ENCODE assay signal across 15 cellular contexts in genomic region chr4:85489273-85489672, GRCh38. TPM values are rescaled to one million over a fixed set of nuclear protein-coding genes. Genes with fewer than 3 reads are reported as not detected.
DNase-seq lines count a peak whose midpoint lies in the region; ATAC-seq, FAIRE-seq and TF ChIP-seq lines count a peak whose summit lies in the region.
"Had no signal": no experiment of that assay in that cellular context is flagged by ENCODE, and none has a peak within 500 bp of the region (broad histone marks: within the 10 kb centered on the region; RNA-seq: fewer than 3 reads in every experiment).

No MANE protein-coding gene starts in this region.

- H3K4me1 Mint-ChIP-seq in HFFc6 (ENCODE audit: low read depth), result peaks cover 15% of the 10 kb centered on the region
- H3K4me1 Mint-ChIP-seq in activated T-cell treated with anti-CD3 and anti-CD28 coated beads, Interleukin-2, amount 50 U/mL, for 4 hours (ENCODE audit: low read depth), result no peaks in the 10 kb centered on the region
- no peaks in the 10 kb centered on the region for H3K4me1 Mint-ChIP-seq in stimulated activated effector memory CD8-positive, alpha-beta T cell treated with anti-CD3 and anti-CD28 coated beads, Interleukin-12 subunit alpha, Interleukin-12 subunit beta, amount 100 ng/mL, for 72 hours
- H3K4me1 Mint-ChIP-seq: activated naive CD8-positive, alpha-beta T cell treated with anti-CD3 and anti-CD28 coated beads, Interleukin-2, amount 10 ng/mL, durations not matched to agents 7 days and 5 days had no signal

- H3K4me3 Mint-ChIP-seq in HFFc6, result no peak overlapping the region; the same call in 1 of the 2 replicates
- H3K4me3 Mint-ChIP-seq in activated T-cell treated with anti-CD3 and anti-CD28 coated beads, Interleukin-2, amount 50 U/mL, for 4 hours, result no peak overlapping the region
- H3K4me3 Mint-ChIP-seq in stimulated activated effector memory CD8-positive, alpha-beta T cell treated with anti-CD3 and anti-CD28 coated beads, Interleukin-12 subunit alpha, Interleukin-12 subunit beta, amount 100 ng/mL, for 72 hours, result no peak overlapping the region
- H3K4me3 Mint-ChIP-seq: activated naive CD8-positive, alpha-beta T cell treated with anti-CD3 and anti-CD28 coated beads, Interleukin-2, amount 10 ng/mL, durations not matched to agents 7 days and 5 days; naive thymus-derived CD4-positive, alpha-beta T cell had no signal

- H3K4me3 ChIP-seq in A549 (no peak overlapping the region), ovary (no peak overlapping the region)
- H3K4me3 ChIP-seq: stomach had no signal

- DNase-seq in A549 (ENCODE audit: low read depth in 1 of 2, low spot score in 1 of 2) (peak; percentile 54 to 84), HFFc6 (peak; percentile 62), kidney tubule cell (ENCODE audit: low spot score) (peak; percentile 32), ecto neural progenitor cell (ENCODE audit: low spot score) (no peak), ovary (no peak)
- DNase-seq in activated T-cell treated with anti-CD3 and anti-CD28 coated beads, Interleukin-2, amount 50 U/mL, for 4 hours, result no peak
- DNase-seq in stimulated activated effector memory CD8-positive, alpha-beta T cell treated with anti-CD3 and anti-CD28 coated beads, Interleukin-12 subunit alpha, Interleukin-12 subunit beta, amount 100 ng/mL, for 72 hours (ENCODE audit: low spot score in 2 of 2), result no peak
- DNase-seq: activated naive CD8-positive, alpha-beta T cell treated with anti-CD3 and anti-CD28 coated beads, Interleukin-2, amount 10 ng/mL, durations not matched to agents 7 days and 5 days; effector CD8-positive, alpha-beta T cell; MM.1S; naive thymus-derived CD4-positive, alpha-beta T cell; NCI-H748 treated with DMSO at 0.1 percent for 48 hours; stomach had no signal

- H3K4me2 ChIP-seq in A549, result peak overlapping the region; percentile 70

- peaks cover 55% of the 10 kb centered on the region for H3K4me1 ChIP-seq in A549
- no peaks in the 10 kb centered on the region for H3K4me1 ChIP-seq in ovary (ENCODE audit: insufficient read depth)

- H3K9me3 ChIP-seq in A549 (no peaks in the 10 kb centered on the region), ovary (no peaks in the 10 kb centered on the region)
- H3K9me3 ChIP-seq: stomach had no signal

- H3K9me3 Mint-ChIP-seq in HFFc6, result no peaks in the 10 kb centered on the region
- H3K9me3 Mint-ChIP-seq in activated T-cell treated with anti-CD3 and anti-CD28 coated beads, Interleukin-2, amount 50 U/mL, for 4 hours, result peaks cover 5% of the 10 kb centered on the region
- H3K9me3 Mint-ChIP-seq in stimulated activated effector memory CD8-positive, alpha-beta T cell treated with anti-CD3 and anti-CD28 coated beads, Interleukin-12 subunit alpha, Interleukin-12 subunit beta, amount 100 ng/mL, for 72 hours, result peaks cover 6% of the 10 kb centered on the region
- H3K9me3 Mint-ChIP-seq: activated naive CD8-positive, alpha-beta T cell treated with anti-CD3 and anti-CD28 coated beads, Interleukin-2, amount 10 ng/mL, durations not matched to agents 7 days and 5 days had no signal

- H3K27ac ChIP-seq in A549 (peak overlapping the region; percentile 67 to 77), VCaP (peak overlapping the region; percentile 55), ovary (no peak overlapping the region)

- H3K36me3 Mint-ChIP-seq in HFFc6 (ENCODE audit: low read depth), result no peaks in the 10 kb centered on the region
- no peaks in the 10 kb centered on the region for H3K36me3 Mint-ChIP-seq in activated T-cell treated with anti-CD3 and anti-CD28 coated beads, Interleukin-2, amount 50 U/mL, for 4 hours (ENCODE audit: insufficient read depth)
- no peaks in the 10 kb centered on the region for H3K36me3 Mint-ChIP-seq in stimulated activated effector memory CD8-positive, alpha-beta T cell treated with anti-CD3 and anti-CD28 coated beads, Interleukin-12 subunit alpha, Interleukin-12 subunit beta, amount 100 ng/mL, for 72 hours
- H3K36me3 Mint-ChIP-seq: activated naive CD8-positive, alpha-beta T cell treated with anti-CD3 and anti-CD28 coated beads, Interleukin-2, amount 10 ng/mL, durations not matched to agents 7 days and 5 days; naive thymus-derived CD4-positive, alpha-beta T cell had no signal

- no peak for TF ChIP-seq EP300 in A549 (IDR thresholded peaks at IDR 0.05)
- TF ChIP-seq EP300 in ovary (IDR thresholded peaks at IDR 0.05), result no peak

- H3K36me3 ChIP-seq in ovary, result no peaks in the 10 kb centered on the region
- H3K36me3 ChIP-seq: stomach had no signal

- CTCF ChIA-PET in A549 (lab: Yijun Ruan, JAX), result interaction anchor here (1.0 to 1.2 kb wide), 2 partner anchors 17 to 259 kb away, joined by 3 to 6 read pairs; no protein-coding TSS in a partner anchor

- ATAC-seq in A549, result peak; percentile 93 to 94
- no peak for ATAC-seq in activated T-cell treated with anti-CD3 and anti-CD28 coated beads, Interleukin-2, amount 50 U/mL, for 4 hours
- no peak for ATAC-seq in stimulated activated effector memory CD8-positive, alpha-beta T cell treated with anti-CD3 and anti-CD28 coated beads, Interleukin-12 subunit alpha, Interleukin-12 subunit beta, amount 100 ng/mL, for 72 hours
- ATAC-seq: naive thymus-derived CD4-positive, alpha-beta T cell had no signal

- H3K27ac Mint-ChIP-seq in HFFc6, result peak overlapping the region; percentile 20; the same call in 1 of the 2 replicates
- no peak overlapping the region for H3K27ac Mint-ChIP-seq in stimulated activated effector memory CD8-positive, alpha-beta T cell treated with anti-CD3 and anti-CD28 coated beads, Interleukin-12 subunit alpha, Interleukin-12 subunit beta, amount 100 ng/mL, for 72 hours
- H3K27ac Mint-ChIP-seq: activated naive CD8-positive, alpha-beta T cell treated with anti-CD3 and anti-CD28 coated beads, Interleukin-2, amount 10 ng/mL, durations not matched to agents 7 days and 5 days; naive thymus-derived CD4-positive, alpha-beta T cell had no signal

- H3K27me3 Mint-ChIP-seq in HFFc6 (ENCODE audit: insufficient read depth), result no peaks in the 10 kb centered on the region
- H3K27me3 Mint-ChIP-seq in activated T-cell treated with anti-CD3 and anti-CD28 coated beads, Interleukin-2, amount 50 U/mL, for 4 hours (ENCODE audit: low read depth), result no peaks in the 10 kb centered on the region
- H3K27me3 Mint-ChIP-seq: activated naive CD8-positive, alpha-beta T cell treated with anti-CD3 and anti-CD28 coated beads, Interleukin-2, amount 10 ng/mL, durations not matched to agents 7 days and 5 days; naive thymus-derived CD4-positive, alpha-beta T cell had no signal

- no peaks in the 10 kb centered on the region for H3K27me3 ChIP-seq in ovary
- H3K27me3 ChIP-seq: stomach had no signal

- TF ChIP-seq RAD21 in A549 (conservative IDR thresholded peaks at IDR 0.05 in 1 of 2, IDR thresholded peaks at IDR 0.05 in 1 of 2), result peak in 1 of 2 experiments; percentile 28; a peak in 1 of 5 replicates

- TF ChIP-seq CTCF in A549 (IDR thresholded peaks at IDR 0.05), result no peak
- no peak for TF ChIP-seq CTCF in HFFc6 (IDR thresholded peaks at IDR 0.05)
- no peak for TF ChIP-seq CTCF in VCaP (conservative IDR thresholded peaks at IDR 0.05)
- no peak for TF ChIP-seq CTCF in ovary (IDR thresholded peaks at IDR 0.05)

- FAIRE-seq in A549 (lab: Jason Lieb, UNC), result peak; percentile 67

- POLR2A ChIA-PET in A549 (lab: Yijun Ruan, JAX), result no interaction called here

- intact Hi-C loops in ovary (cut with DNase I), result no loop called here

- TF ChIP-seq POLR2A in A549 (IDR thresholded peaks at IDR 0.05; ENCODE audit: low read length) (no peak), ovary (IDR thresholded peaks at IDR 0.05) (no peak)

TF ChIP-seq in A549, 52 proteins besides CTCF, POLR2A, EP300 and RAD21:
- TF ChIP-seq MAX (IDR thresholded peaks at IDR 0.05), result peak; percentile 65
- peak; percentile 72; the same call in 1 of the 2 replicates for TF ChIP-seq GATA3 (IDR thresholded peaks at IDR 0.05; ENCODE audit: borderline replicate concordance)
- TF ChIP-seq CEBPB (IDR thresholded peaks at IDR 0.05), result peak in 1 of 2 experiments; percentile 17; a peak in 1 of 4 replicates
- peak; percentile 32; the same call in 1 of the 2 replicates for TF ChIP-seq PBX3 (IDR thresholded peaks at IDR 0.05)
- no peak for TF ChIP-seq EHMT2 (IDR thresholded peaks at IDR 0.05; ENCODE audit: low read depth)
- TF ChIP-seq FOSL2 (IDR thresholded peaks at IDR 0.05), result peak; percentile 29; the same call in 1 of the 2 replicates
- peak; percentile 80 for TF ChIP-seq FOSL2 (CRISPR knock-in tag; IDR thresholded peaks at IDR 0.05)
- no peak for TF ChIP-seq RCOR1 (IDR thresholded peaks at IDR 0.05; ENCODE audit: low read depth, low read length)
- peak; percentile 38; the same call in 1 of the 2 replicates for TF ChIP-seq JUNB (IDR thresholded peaks at IDR 0.05)

RNA-seq across cellular contexts. Expression of gene ARHGAP24, which starts 14.3 kb away (rescaled TPM):
- polyA plus RNA-seq in A549 (2011; rRNA removed) (10.6 and 12.1 TPM in 2 replicates), A549 (2017; fragmentation: RNase III; extraction: RNeasy Plus Mini Kit Qiagen cat#74134 plus additional on column Dnase treatment) (1.6 to 2.5 TPM (median 1.7 TPM) in 3 replicates), ovary (10 to 100 TPM in 1 of 2 donors, 1 to 10 TPM in 1; 6.6 to 16.7 TPM)
- polyA plus RNA-seq in A549 (2012; cell fraction: cytosol; rRNA removed), result 2.7 and 2.9 TPM in 2 replicates
- polyA plus RNA-seq in A549 (2012; cell fraction: nucleus; rRNA removed), result 1.8 and 3.3 TPM in 2 replicates
- polyA minus RNA-seq in A549 (2011; rRNA and poly(A)+ RNA removed), result 17.7 and 20.0 TPM in 2 replicates
- total RNA-seq in HFFc6 (2021; fragmentation: NEBNext Ultra II Directional; extraction: Animal tissue kit (Norgen Biotek cat#: 25700)), result 10 to 100 TPM; 13.6 to 28.3 (median 15.2) TPM
- total RNA-seq in activated T-cell treated with anti-CD3 and anti-CD28 coated beads, Interleukin-2, amount 50 U/mL, for 4 hours, result 1 to 10 TPM in 1 of 3 donors, under 1 TPM in 2; 0.29 to 1.5 (median 0.46) TPM
- total RNA-seq in ovary, result 10 to 100 TPM in 4 of 7 donors, 1 to 10 TPM in 3; 7.9 to 14.8 (median 10.0) TPM
- total RNA-seq: T-helper 1 cell treated with Interleukin-12 subunit alpha and Interleukin-12 subunit beta and Interleukin-4 antibody, amounts not matched to agents 30 ng/mL and 1 ng/mL, for 36 hours had no signal
- polyA plus RNA-seq: naive thymus-derived CD4-positive, alpha-beta T cell had no signal

Comparison
In these comparisons a context has a peak if more than half of its experiments do, and no peak if none do; other contexts are left out.
1. ATAC-seq: peak in A549 (2 of 2); none in activated T-cell treated with anti-CD3 and anti-CD28 coated beads, Interleukin-2, amount 50 U/mL, for 4 hours (0 of 2) and stimulated activated effector memory CD8-positive, alpha-beta T cell treated with anti-CD3 and anti-CD28 coated beads, Interleukin-12 subunit alpha, Interleukin-12 subunit beta, amount 100 ng/mL, for 72 hours (single experiment).
2. DNase-seq: peak in A549 (2 of 2), HFFc6 (single experiment) and kidney tubule cell (single experiment); none in ecto neural progenitor cell (single experiment), activated T-cell treated with anti-CD3 and anti-CD28 coated beads, Interleukin-2, amount 50 U/mL, for 4 hours (single experiment), stimulated activated effector memory CD8-positive, alpha-beta T cell treated with anti-CD3 and anti-CD28 coated beads, Interleukin-12 subunit alpha, Interleukin-12 subunit beta, amount 100 ng/mL, for 72 hours (0 of 2) and ovary (0 of 5).
3. H3K27ac ChIP-seq: peak in A549 (2 of 2) and VCaP (single experiment); none in ovary (0 of 2).